1 cellular context compared by ENCODE assay signal in genomic region chr11:2839395-2839941, GRCh38.
TF ChIP-seq lines count a peak whose summit lies in the region.

No MANE protein-coding gene starts in this region.

TF ChIP-seq in HepG2, 621 proteins besides CTCF, POLR2A, EP300 and RAD21 (continued from another document and continues in another):
- TF ChIP-seq ZNF232 (CRISPR knock-in tag; IDR thresholded peaks at IDR 0.05; ENCODE audit: borderline replicate concordance): 0 out of 2 replicates have a peak, but pooled peaks have one; percentile 46
- peak; percentile 59; the same call in 1 of the 2 replicates for TF ChIP-seq NRL (CRISPR knock-in tag; IDR thresholded peaks at IDR 0.05; ENCODE audit: borderline replicate concordance)
- TF ChIP-seq CHD4 (IDR thresholded peaks at IDR 0.05; ENCODE audit: borderline replicate concordance, low read length): no peak
- TF ChIP-seq TBX2 (CRISPR knock-in tag; IDR thresholded peaks at IDR 0.05; ENCODE audit: borderline replicate concordance): 0 out of 2 replicates have a peak, but pooled peaks have one; percentile 36
- TF ChIP-seq HDAC6 (IDR thresholded peaks at IDR 0.05; ENCODE audit: low read depth, low read length): no peak
- TF ChIP-seq MTA1 (CRISPR knock-in tag; IDR thresholded peaks at IDR 0.05; ENCODE audit: borderline replicate concordance): peak; percentile 40; the same call in 1 of the 2 replicates
- TF ChIP-seq CCAR2 (optimal IDR thresholded peaks at IDR 0.05; ENCODE audit: low read depth, low read length): no peak
- TF ChIP-seq RBM22 (optimal IDR thresholded peaks at IDR 0.05; ENCODE audit: low read length): no peak
- no peak for TF ChIP-seq TGIF2 (CRISPR knock-in tag; IDR thresholded peaks at IDR 0.05)
- no peak for TF ChIP-seq TOPORS (CRISPR knock-in tag; IDR thresholded peaks at IDR 0.05)
- no peak for TF ChIP-seq ZFP62 (CRISPR knock-in tag; IDR thresholded peaks at IDR 0.05)
- peak; percentile 24; the same call in 1 of the 2 replicates for TF ChIP-seq TFAP4 (IDR thresholded peaks at IDR 0.05; ENCODE audit: borderline replicate concordance, low read depth)
- TF ChIP-seq SSRP1 (CRISPR knock-in tag; IDR thresholded peaks at IDR 0.05): no peak
- no peak for TF ChIP-seq TBL1XR1 (IDR thresholded peaks at IDR 0.05; ENCODE audit: borderline replicate concordance, low read length, partially characterized antibody)
- TF ChIP-seq STAT5B (CRISPR knock-in tag; IDR thresholded peaks at IDR 0.05): no peak
- TF ChIP-seq AKNA (CRISPR knock-in tag; IDR thresholded peaks at IDR 0.05; ENCODE audit: borderline replicate concordance): no peak
- no peak for TF ChIP-seq PRMT3 (CRISPR knock-in tag; IDR thresholded peaks at IDR 0.05; ENCODE audit: borderline replicate concordance, low read depth)
- no peak for TF ChIP-seq GMEB2 (CRISPR knock-in tag; IDR thresholded peaks at IDR 0.05; ENCODE audit: low read depth)
- TF ChIP-seq ISL2 (CRISPR knock-in tag; IDR thresholded peaks at IDR 0.05): no peak
- no peak for TF ChIP-seq U2AF2 (IDR thresholded peaks at IDR 0.05; ENCODE audit: low read depth, low read length)
- no peak for TF ChIP-seq ZSCAN5A (CRISPR knock-in tag; IDR thresholded peaks at IDR 0.05; ENCODE audit: borderline replicate concordance)
- no peak for TF ChIP-seq KLF6 (CRISPR knock-in tag; IDR thresholded peaks at IDR 0.05)
- TF ChIP-seq, protein P1, sequence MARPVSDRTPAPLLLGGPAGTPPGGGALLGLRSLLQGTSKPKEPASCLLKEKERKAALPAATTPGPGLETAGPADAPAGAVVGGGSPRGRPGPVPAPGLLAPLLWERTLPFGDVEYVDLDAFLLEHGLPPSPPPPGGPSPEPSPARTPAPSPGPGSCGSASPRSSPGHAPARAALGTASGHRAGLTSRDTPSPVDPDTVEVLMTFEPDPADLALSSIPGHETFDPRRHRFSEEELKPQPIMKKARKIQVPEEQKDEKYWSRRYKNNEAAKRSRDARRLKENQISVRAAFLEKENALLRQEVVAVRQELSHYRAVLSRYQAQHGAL (CRISPR knock-in tag; IDR thresholded peaks at IDR 0.05; ENCODE audit: not compliant biosample characterization): no peak
- TF ChIP-seq KDM4B (CRISPR knock-in tag; IDR thresholded peaks at IDR 0.05): no peak
- TF ChIP-seq HOXA5 (CRISPR knock-in tag; IDR thresholded peaks at IDR 0.05): no peak
- TF ChIP-seq RBM39 (IDR thresholded peaks at IDR 0.05; ENCODE audit: low read depth, low read length, poor library complexity, severe bottlenecking): no peak
- no peak for TF ChIP-seq ZNF670 (CRISPR knock-in tag; IDR thresholded peaks at IDR 0.05; ENCODE audit: borderline replicate concordance)
- TF ChIP-seq ZNF44 (CRISPR knock-in tag; IDR thresholded peaks at IDR 0.05): no peak
- TF ChIP-seq RFXANK (CRISPR knock-in tag; IDR thresholded peaks at IDR 0.05): no peak
- TF ChIP-seq NFRKB (IDR thresholded peaks at IDR 0.05): no peak
- TF ChIP-seq PATZ1 (CRISPR knock-in tag; IDR thresholded peaks at IDR 0.05): peak; percentile 93
- TF ChIP-seq ZSCAN30 (CRISPR knock-in tag; IDR thresholded peaks at IDR 0.05): no peak
- TF ChIP-seq MEIS2 (CRISPR knock-in tag; IDR thresholded peaks at IDR 0.05): 0 out of 2 replicates have a peak, but pooled peaks have one; percentile 38
- TF ChIP-seq, protein P2, sequence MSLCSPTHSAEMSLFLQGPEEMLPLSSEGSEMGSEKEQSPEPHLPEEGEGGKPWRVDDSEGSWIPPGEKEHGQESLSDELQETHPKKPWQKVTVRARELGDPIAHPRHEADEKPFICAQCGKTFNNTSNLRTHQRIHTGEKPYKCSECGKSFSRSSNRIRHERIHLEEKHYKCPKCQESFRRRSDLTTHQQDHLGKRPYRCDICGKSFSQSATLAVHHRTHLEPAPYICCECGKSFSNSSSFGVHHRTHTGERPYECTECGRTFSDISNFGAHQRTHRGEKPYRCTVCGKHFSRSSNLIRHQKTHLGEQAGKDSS (CRISPR knock-in tag; IDR thresholded peaks at IDR 0.05; ENCODE audit: borderline replicate concordance, low read depth): no peak
- TF ChIP-seq MAX (IDR thresholded peaks at IDR 0.05): peak; percentile 80
- TF ChIP-seq, protein P3, sequence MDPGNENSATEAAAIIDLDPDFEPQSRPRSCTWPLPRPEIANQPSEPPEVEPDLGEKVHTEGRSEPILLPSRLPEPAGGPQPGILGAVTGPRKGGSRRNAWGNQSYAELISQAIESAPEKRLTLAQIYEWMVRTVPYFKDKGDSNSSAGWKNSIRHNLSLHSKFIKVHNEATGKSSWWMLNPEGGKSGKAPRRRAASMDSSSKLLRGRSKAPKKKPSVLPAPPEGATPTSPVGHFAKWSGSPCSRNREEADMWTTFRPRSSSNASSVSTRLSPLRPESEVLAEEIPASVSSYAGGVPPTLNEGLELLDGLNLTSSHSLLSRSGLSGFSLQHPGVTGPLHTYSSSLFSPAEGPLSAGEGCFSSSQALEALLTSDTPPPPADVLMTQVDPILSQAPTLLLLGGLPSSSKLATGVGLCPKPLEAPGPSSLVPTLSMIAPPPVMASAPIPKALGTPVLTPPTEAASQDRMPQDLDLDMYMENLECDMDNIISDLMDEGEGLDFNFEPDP (CRISPR knock-in tag; conservative IDR thresholded peaks at IDR 0.05): no peak
- TF ChIP-seq KLF9 (CRISPR knock-in tag; IDR thresholded peaks at IDR 0.05; ENCODE audit: low read depth): no peak
- TF ChIP-seq IRF2 (CRISPR knock-in tag; IDR thresholded peaks at IDR 0.05): no peak
- no peak for TF ChIP-seq HNRNPK (IDR thresholded peaks at IDR 0.05; ENCODE audit: low read depth, low read length, poor library complexity, severe bottlenecking)
- no peak for TF ChIP-seq SMC3 (IDR thresholded peaks at IDR 0.05; ENCODE audit: low read length)
- TF ChIP-seq ZNF724P (CRISPR knock-in tag; IDR thresholded peaks at IDR 0.05; ENCODE audit: borderline replicate concordance): no peak
- TF ChIP-seq ZSCAN12 (CRISPR knock-in tag; IDR thresholded peaks at IDR 0.05): no peak
- no peak for TF ChIP-seq STAT6 (CRISPR knock-in tag; IDR thresholded peaks at IDR 0.05; ENCODE audit: borderline replicate concordance)
- TF ChIP-seq SOX6 (IDR thresholded peaks at IDR 0.05): no peak
- TF ChIP-seq SOX6 (CRISPR knock-in tag; IDR thresholded peaks at IDR 0.05): peak; percentile 62
- no peak for TF ChIP-seq ARID3A (IDR thresholded peaks at IDR 0.05; ENCODE audit: low read depth, low read length)
- TF ChIP-seq MZF1 (CRISPR knock-in tag; IDR thresholded peaks at IDR 0.05; ENCODE audit: borderline replicate concordance): no peak
- no peak for TF ChIP-seq SRY (CRISPR knock-in tag; IDR thresholded peaks at IDR 0.05)
- no peak for TF ChIP-seq KAT2B (IDR thresholded peaks at IDR 0.05; ENCODE audit: borderline replicate concordance, low read depth, low read length)
